Comparison of ENCODE assay signal across 8 cellular contexts in the genomic region with DNA sequence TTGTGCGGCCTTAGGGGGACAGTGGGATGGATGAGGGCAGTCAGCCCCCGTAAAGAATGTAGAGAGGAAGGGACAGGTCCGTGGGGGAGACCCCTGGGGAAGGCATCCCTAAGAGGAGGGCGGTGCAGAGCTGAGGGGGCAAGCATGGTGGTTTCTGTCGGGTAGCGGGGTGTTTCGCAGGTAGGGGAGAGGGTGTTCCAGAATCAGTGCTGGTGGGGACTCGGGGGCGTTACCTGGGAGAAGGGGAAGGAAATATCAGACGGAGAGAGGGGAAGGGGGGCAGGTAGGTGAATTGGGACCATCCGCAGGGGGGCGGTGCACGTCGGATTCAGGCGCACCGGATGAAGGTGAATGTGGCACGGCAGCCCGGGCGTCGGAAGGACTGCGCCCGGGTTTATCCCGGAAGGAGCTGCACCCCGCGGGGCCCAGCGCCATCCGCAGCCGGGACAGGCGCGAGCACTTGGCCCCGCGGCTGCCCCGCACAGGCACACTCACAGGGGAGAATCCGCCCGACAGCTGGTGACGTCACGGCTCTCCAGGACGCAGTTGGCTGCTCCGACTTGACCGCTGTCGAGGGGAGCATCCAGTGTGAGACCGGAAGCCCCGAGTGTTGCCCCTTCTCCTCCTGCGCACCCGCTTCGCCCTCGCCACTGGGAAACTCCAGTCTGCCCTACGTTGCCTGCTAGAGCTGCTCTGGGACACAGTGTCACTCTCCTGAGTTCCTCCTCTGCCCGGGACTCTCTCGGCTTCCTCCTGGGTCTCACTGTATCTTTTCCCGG. TPM values are rescaled to one million over a fixed set of nuclear protein-coding genes. Genes with fewer than 3 reads are reported as not detected.
DNase-seq lines count a peak whose midpoint lies in the region; ATAC-seq and TF ChIP-seq lines count a peak whose summit lies in the region.

No MANE protein-coding gene starts in this region.

- TF ChIP-seq POLR2A in prostate gland (IDR thresholded peaks at IDR 0.05): no peak

- H3K4me2 ChIP-seq in OCI-LY3 (ENCODE audit: low read length): peak overlapping the region; percentile 58

- TF ChIP-seq CTCF in BE2C (IDR thresholded peaks at IDR 0.05; ENCODE audit: low read depth, low read length): peak; percentile 6; the same call in 1 of the 2 replicates
- TF ChIP-seq CTCF in OCI-LY3 (IDR thresholded peaks at IDR 0.05; ENCODE audit: low read depth, low read length): peak; percentile 12; the same call in 1 of the 2 replicates
- peak in 1 of 4 experiments; percentile 10 for TF ChIP-seq CTCF in prostate gland (IDR thresholded peaks at IDR 0.05)

- peak overlapping the region; percentile 57 for H3K9ac ChIP-seq in OCI-LY3 (ENCODE audit: low read length)

- H3K27ac ChIP-seq in OCI-LY3 (ENCODE audit: low read length): no peak overlapping the region
- H3K27ac ChIP-seq in prostate gland: no peak overlapping the region
- H3K27ac ChIP-seq in urinary bladder (ENCODE audit: low read depth): no peak overlapping the region

- no peaks in the 10 kb centered on the region for H3K79me2 ChIP-seq in OCI-LY3 (ENCODE audit: low read length)

- DNase-seq in BE2C: peak; percentile 61
- peak in 3 of 4 experiments; percentile 46 to 61 (median 46) for DNase-seq in activated naive CD4-positive, alpha-beta T cell (lab: John Stamatoyannopoulos, UW)
- DNase-seq in Right ventricle myocardium superior: peak; percentile 84
- DNase-seq in prostate gland (ENCODE audit: low spot score): peak; percentile 32
- no peak for DNase-seq in amniotic stem cell (lab: John Stamatoyannopoulos, UW)

- ATAC-seq in GM19351 (IDR thresholded peaks at IDR 0.05; ENCODE audit: unreplicated experiment): peak; percentile 42
- peak; percentile 66 for ATAC-seq in Right ventricle myocardium superior (ENCODE audit: poor library complexity)

- H2AFZ ChIP-seq in OCI-LY3 (ENCODE audit: low read depth, low read length): peak overlapping the region; percentile 71; the same call in 1 of the 2 replicates

- no peaks in the 10 kb centered on the region for H3K9me3 ChIP-seq in BE2C
- peaks cover 3% of the 10 kb centered on the region; the same call in 1 of the 2 replicates for H3K9me3 ChIP-seq in OCI-LY3 (ENCODE audit: insufficient read depth, low read length)
- no peaks in the 10 kb centered on the region for H3K9me3 ChIP-seq in prostate gland

- no peaks in the 10 kb centered on the region for H3K36me3 ChIP-seq in BE2C
- no peaks in the 10 kb centered on the region for H3K36me3 ChIP-seq in OCI-LY3 (replicated peaks; ENCODE audit: low read depth, low read length)
- no peaks in the 10 kb centered on the region for H3K36me3 ChIP-seq in prostate gland
- H3K36me3 ChIP-seq in urinary bladder (ENCODE audit: insufficient read depth): no peaks in the 10 kb centered on the region

- no peaks in the 10 kb centered on the region for H3K4me1 ChIP-seq in BE2C
- H3K4me1 ChIP-seq in OCI-LY3 (ENCODE audit: low read length): peaks cover 57% of the 10 kb centered on the region
- H3K4me1 ChIP-seq in prostate gland (replicated peaks): no peaks in the 10 kb centered on the region
- H3K4me1 ChIP-seq in urinary bladder (ENCODE audit: insufficient read depth): no peaks in the 10 kb centered on the region

- H3K27me3 ChIP-seq in BE2C (peaks cover 6% of the 10 kb centered on the region), OCI-LY3 (ENCODE audit: low read depth, low read length) (0 out of 2 replicates have a peak, but pooled peaks cover 5% of the 10 kb centered on the region), prostate gland (replicated peaks; ENCODE audit: insufficient read depth) (no peaks in the 10 kb centered on the region)

- H3K4me3 ChIP-seq in BE2C (ENCODE audit: low read depth, low read length): peak overlapping the region; percentile 54
- H3K4me3 ChIP-seq in OCI-LY3 (ENCODE audit: low read length): peak overlapping the region; percentile 74
- peak overlapping the region; percentile 28 to 31 for H3K4me3 ChIP-seq in prostate gland
- peak overlapping the region; percentile 35 for H3K4me3 ChIP-seq in urinary bladder (ENCODE audit: low read depth, low read length)

- 10% methylated on average over 48 of the region's 51 CpGs for WGBS in prostate gland
- 8% methylated on average over 51 of the region's 51 CpGs for WGBS in urinary bladder

- no peaks in the 10 kb centered on the region for H4K20me1 ChIP-seq in OCI-LY3 (ENCODE audit: insufficient read depth, low read length)

- intact Hi-C loops in Right ventricle myocardium superior (cut with DNase I) (no loop called here), prostate gland (cut with DNase I) (no loop called here)

RNA-seq across cellular contexts. Expression of gene CD72, which starts 1.3 kb away (rescaled TPM):
- not detected for polyA plus RNA-seq in BE2C (2012; ENCODE audit: insufficient read depth, insufficient read length, low read depth)
- 0.59 TPM for total RNA-seq in Right ventricle myocardium superior
- total RNA-seq in prostate gland: 1 to 10 TPM; 3.0 to 3.2 TPM
- total RNA-seq in urinary bladder: 1.5 TPM
- 1.6 TPM for polyA plus RNA-seq in urinary bladder

RNA-seq across cellular contexts. Expression of gene TESK1, which starts 11.8 kb away (rescaled TPM):
- 17.5 TPM for polyA plus RNA-seq in BE2C (2012; ENCODE audit: insufficient read depth, insufficient read length, low read depth)
- 25.0 TPM for total RNA-seq in Right ventricle myocardium superior
- 10 to 100 TPM; 40.2 to 67.3 TPM for total RNA-seq in prostate gland
- 6.8 TPM for total RNA-seq in urinary bladder
- 52.9 TPM for polyA plus RNA-seq in urinary bladder

RNA-seq across cellular contexts. Expression of gene SIT1, which starts 33.9 kb away (rescaled TPM):
- polyA plus RNA-seq in BE2C (2012; ENCODE audit: insufficient read depth, insufficient read length, low read depth): not detected
- total RNA-seq in Right ventricle myocardium superior (not detected), prostate gland (under 1 TPM; 0.18 to 0.68 TPM), urinary bladder (0.48 TPM)
- 0.60 TPM for polyA plus RNA-seq in urinary bladder

RNA-seq across cellular contexts. Expression of gene RMRP, which starts 40.9 kb away (rescaled TPM):
- not detected for polyA plus RNA-seq in BE2C (2012; ENCODE audit: insufficient read depth, insufficient read length, low read depth)
- total RNA-seq in Right ventricle myocardium superior (19,155 TPM), prostate gland (over 10,000 TPM in 1 of 2 donors, 1,000 to 10,000 TPM in 1; 1,879 to 13,864 TPM), urinary bladder (99,097 TPM)
- polyA plus RNA-seq in urinary bladder: not detected

RNA-seq across cellular contexts. Expression of gene CCDC107, which starts 41.2 kb away (rescaled TPM):
- polyA plus RNA-seq in BE2C (2012; ENCODE audit: insufficient read depth, insufficient read length, low read depth): 30.6 TPM
- 48.4 TPM for total RNA-seq in Right ventricle myocardium superior
- 10 to 100 TPM; 22.8 to 26.2 TPM for total RNA-seq in prostate gland
- 10.7 TPM for total RNA-seq in urinary bladder
- 71.5 TPM for polyA plus RNA-seq in urinary bladder
